9 cellular contexts compared by ENCODE assay signal in the genomic region with DNA sequence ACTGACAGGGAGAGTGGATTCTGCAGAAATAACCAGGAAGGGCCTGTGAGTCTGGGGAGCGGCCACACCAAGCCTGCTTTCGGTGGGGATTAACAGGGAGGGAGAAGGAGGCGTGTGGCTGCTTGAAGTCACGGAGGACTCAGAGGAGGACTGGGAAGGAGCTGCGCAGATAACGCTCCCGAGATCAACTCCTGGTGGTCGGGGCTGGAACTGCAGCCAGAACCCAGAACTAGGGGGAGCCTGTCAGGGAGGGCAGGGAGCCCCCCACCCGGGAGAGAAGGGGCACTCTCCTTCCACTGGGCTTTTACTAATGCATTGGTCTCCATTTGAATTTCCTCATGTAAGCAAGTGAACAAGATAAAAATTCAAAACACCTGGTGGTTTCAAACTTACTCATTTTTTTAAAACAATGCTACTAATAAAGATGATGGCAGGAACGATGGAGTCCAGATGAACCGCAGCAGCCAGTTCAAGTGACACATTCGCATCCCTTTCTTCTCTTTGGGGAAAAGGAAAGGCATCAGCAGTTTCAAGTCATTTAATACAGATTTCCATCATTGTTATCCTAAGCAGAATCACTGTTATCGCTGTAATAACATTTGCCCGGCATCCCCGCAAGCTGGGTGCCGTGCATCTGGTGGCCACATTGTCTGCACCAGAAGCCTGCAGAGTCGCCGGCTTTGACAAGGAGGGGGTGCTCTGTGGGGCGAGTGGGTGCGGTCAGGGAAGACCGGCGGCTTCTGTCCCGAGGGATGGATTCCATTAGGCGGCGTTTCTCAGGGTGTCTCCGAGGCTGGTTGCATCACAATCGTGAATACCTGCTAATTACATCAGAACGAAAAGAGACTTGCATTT.
DNase-seq lines count a peak whose midpoint lies in the region; ATAC-seq, FAIRE-seq and TF ChIP-seq lines count a peak whose summit lies in the region.
"Had no signal": no experiment of that assay in that cellular context is flagged by ENCODE, and none has a peak within 500 bp of the region (broad histone marks: within the 10 kb centered on the region; RNA-seq: fewer than 3 reads in every experiment).

No MANE protein-coding gene starts in this region.

- BruUV-seq in Panc1 (replicated peaks; lab: Mats Ljungman, UMichigan): no TSS peak

- FAIRE-seq in small intestine (lab: Jason Lieb, UNC): no peak
- FAIRE-seq: A204.1 had no signal

- in situ Hi-C loops in Panc1 (cut with HindIII; ENCODE audit: low pct_unique_long_range_greater_than_20kb, low sequenced_read_pairs): no loop called here

- intact Hi-C loops in Panc1 (cut with micrococcal nuclease; ENCODE audit: unreplicated experiment): no loop called here
- intact Hi-C loops in right cardiac atrium (cut with DNase I): loop anchor here in 1 of 4 donors (10.0 kb wide), 1 partner anchor 187 kb away; a partner anchor contains a TSS

- H3K9me3 ChIP-seq in Panc1 (ENCODE audit: control insufficient read depth, insufficient read depth, low read depth, low read length) (no peaks in the 10 kb centered on the region), right cardiac atrium (ENCODE audit: control insufficient read depth, low read length) (no peaks in the 10 kb centered on the region), small intestine (ENCODE audit: control insufficient read depth, low read depth) (no peaks in the 10 kb centered on the region)

- DNase-seq in DMS 273 (lab: John Stamatoyannopoulos, UW; ENCODE audit: unreplicated experiment) (peak; percentile 72), DMS 273 treated with DMSO at 0.1 percent for 48 hours (lab: John Stamatoyannopoulos, UW) (no peak), Panc1 (ENCODE audit: low read depth, low spot score) (peak; percentile 17), right cardiac atrium (peak; percentile 70 to 86 (median 86)), small intestine (peak; percentile 29)
- peak; percentile 58 for DNase-seq in activated naive CD8-positive, alpha-beta T cell treated with anti-CD3 and anti-CD28 coated beads, Interleukin-2, amount 10 ng/mL, durations not matched to agents 7 days and 5 days

- H3K27ac Mint-ChIP-seq in activated naive CD8-positive, alpha-beta T cell treated with anti-CD3 and anti-CD28 coated beads, Interleukin-2, amount 10 ng/mL, durations not matched to agents 7 days and 5 days: no peak overlapping the region

- no peaks in the 10 kb centered on the region for H3K36me3 ChIP-seq in Panc1 (ENCODE audit: control insufficient read depth, insufficient read depth, low read length)
- no peaks in the 10 kb centered on the region for H3K36me3 ChIP-seq in small intestine (ENCODE audit: control insufficient read depth in 2 of 2, insufficient read depth in 2 of 2, low read length in 2 of 2)

- H3K27me3 Mint-ChIP-seq in activated naive CD8-positive, alpha-beta T cell treated with anti-CD3 and anti-CD28 coated beads, Interleukin-2, amount 10 ng/mL, durations not matched to agents 7 days and 5 days: peaks cover 17% of the 10 kb centered on the region

- no peaks in the 10 kb centered on the region for H3K9me3 Mint-ChIP-seq in activated naive CD8-positive, alpha-beta T cell treated with anti-CD3 and anti-CD28 coated beads, Interleukin-2, amount 10 ng/mL, durations not matched to agents 7 days and 5 days

- TF ChIP-seq CTCF in Panc1 (IDR thresholded peaks at IDR 0.05): peak; percentile 80

- H3K4me1 Mint-ChIP-seq in activated naive CD8-positive, alpha-beta T cell treated with anti-CD3 and anti-CD28 coated beads, Interleukin-2, amount 10 ng/mL, durations not matched to agents 7 days and 5 days: no peaks in the 10 kb centered on the region

- no peak overlapping the region for H3K4me3 Mint-ChIP-seq in activated naive CD8-positive, alpha-beta T cell treated with anti-CD3 and anti-CD28 coated beads, Interleukin-2, amount 10 ng/mL, durations not matched to agents 7 days and 5 days

- no peak overlapping the region; a peak in 1 of 4 replicates for H3K4me3 ChIP-seq in Panc1 (ENCODE audit: low read depth in 2 of 2, low read length in 2 of 2)
- H3K4me3 ChIP-seq in right cardiac atrium (ENCODE audit: low read length): no peak overlapping the region
- H3K4me3 ChIP-seq in small intestine (ENCODE audit: low read depth in 1 of 2, low read length in 2 of 2): no peak overlapping the region

- no peaks in the 10 kb centered on the region for H3K4me1 ChIP-seq in Panc1 (ENCODE audit: control insufficient read depth, insufficient read depth, low read length)
- no peaks in the 10 kb centered on the region for H3K4me1 ChIP-seq in right cardiac atrium (ENCODE audit: control insufficient read depth, insufficient read depth, low read length)
- no peaks in the 10 kb centered on the region for H3K4me1 ChIP-seq in small intestine (ENCODE audit: control insufficient read depth in 2 of 2, insufficient read depth in 1 of 2, low read depth in 1 of 2, low read length in 1 of 2)

- ATAC-seq in Panc1: peak; percentile 86
- ATAC-seq in activated naive CD8-positive, alpha-beta T cell treated with anti-CD3 and anti-CD28 coated beads, Interleukin-2, amount 10 ng/mL, durations not matched to agents 7 days and 5 days (ENCODE audit: low read depth): no peak
- peak; percentile 79 to 81 for ATAC-seq in right cardiac atrium
- no peak for ATAC-seq in HG03095 (IDR thresholded peaks at IDR 0.05; ENCODE audit: unreplicated experiment)
- ATAC-seq in GM18909 (IDR thresholded peaks at IDR 0.05; ENCODE audit: poor library complexity, unreplicated experiment): no peak

- H3K27ac ChIP-seq in Panc1 (ENCODE audit: low read length) (no peak overlapping the region), right cardiac atrium (ENCODE audit: low read length) (no peak overlapping the region), small intestine (ENCODE audit: low read depth in 1 of 2, low read length in 1 of 2) (no peak overlapping the region)

- POLR2A ChIA-PET in Panc1 (lab: Charles Lee): no interaction called here
- POLR2A ChIA-PET in activated naive CD8-positive, alpha-beta T cell treated with anti-CD3 and anti-CD28 coated beads, Interleukin-2, amount 10 ng/mL, durations not matched to agents 7 days and 5 days (lab: Charles Lee): no interaction called here

- no peaks in the 10 kb centered on the region for H3K36me3 Mint-ChIP-seq in activated naive CD8-positive, alpha-beta T cell treated with anti-CD3 and anti-CD28 coated beads, Interleukin-2, amount 10 ng/mL, durations not matched to agents 7 days and 5 days

- H3K27me3 ChIP-seq in Panc1 (ENCODE audit: control insufficient read depth, insufficient read depth, low read length) (no peaks in the 10 kb centered on the region), right cardiac atrium (ENCODE audit: control insufficient read depth, insufficient read depth) (no peaks in the 10 kb centered on the region), small intestine (ENCODE audit: control insufficient read depth in 2 of 2, insufficient read depth in 2 of 2, low read length in 2 of 2) (peaks cover 0 to 10% of the 10 kb centered on the region in 2 donors)

- CTCF ChIA-PET in Panc1 (lab: Charles Lee): no interaction called here

- WGBS in right cardiac atrium: 8% methylated on average over 28 of the region's 28 CpGs
- WGBS in small intestine, 3 donors: 25 to 36% (median 35%) methylated on average over 28 of the region's 28 CpGs

Comparison
In these comparisons a context has a peak if more than half of its experiments do, and no peak if none do; other contexts are left out.
1. ATAC-seq: peak in Panc1 (single experiment) and right cardiac atrium (2 of 2); none in activated naive CD8-positive, alpha-beta T cell treated with anti-CD3 and anti-CD28 coated beads, Interleukin-2, amount 10 ng/mL, durations not matched to agents 7 days and 5 days (single experiment), HG03095 (single experiment) and GM18909 (single experiment).